15 cellular contexts compared by ENCODE assay signal in the genomic region with DNA sequence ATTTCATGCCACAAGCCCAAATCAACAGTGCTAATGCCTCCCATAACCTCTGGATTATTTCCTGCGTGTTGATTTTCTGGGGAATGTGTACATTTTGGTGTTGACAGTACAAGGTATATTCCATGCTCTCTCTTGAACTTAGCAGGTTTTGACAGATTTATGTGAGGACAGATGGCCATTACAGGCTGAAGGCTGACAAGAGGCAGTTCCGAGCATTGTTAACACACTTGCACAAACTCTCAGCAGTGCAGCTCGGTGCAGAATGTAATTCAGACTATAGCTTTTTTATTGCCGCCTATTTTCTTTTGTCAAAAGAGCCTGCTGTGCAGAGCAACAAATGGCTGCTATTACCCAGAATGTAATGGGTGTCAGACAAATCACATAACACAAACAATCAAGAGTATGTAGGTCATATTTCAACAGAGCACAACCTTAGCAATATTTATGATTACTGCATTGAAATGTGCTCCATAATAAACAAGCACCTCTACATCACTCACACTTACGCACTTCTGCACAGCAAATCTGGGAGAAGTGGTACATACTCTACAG.
DNase-seq lines count a peak whose midpoint lies in the region; ATAC-seq and TF ChIP-seq lines count a peak whose summit lies in the region.
"Had no signal": no experiment of that assay in that cellular context is flagged by ENCODE, and none has a peak within 500 bp of the region (broad histone marks: within the 10 kb centered on the region; RNA-seq: fewer than 3 reads in every experiment).

No MANE protein-coding gene starts in this region.

- DNase-seq in left ventricle myocardium superior (no peak), Right ventricle myocardium superior (no peak), NCI-H345 treated with DMSO at 0.1 percent for 48 hours (lab: John Stamatoyannopoulos, UW; ENCODE audit: unreplicated experiment) (peak; percentile 64), left kidney (ENCODE audit: low read depth, low spot score) (peak; percentile 44), NCI-H446 treated with DMSO at 0.1 percent for 48 hours (lab: John Stamatoyannopoulos, UW) (no peak), PC-9 (no peak), RKO (ENCODE audit: low spot score) (no peak)
- DNase-seq in activated naive CD4-positive, alpha-beta T cell treated with anti-CD3 and anti-CD28 coated beads, Interleukin-2, amount 10 ng/mL, durations not matched to agents 7 days and 5 days: no peak
- DNase-seq: activated B cell treated with CpG ODN at 0.5 μM for 24 hours; amygdala; CD4-positive, alpha-beta T cell; left cardiac atrium; stimulated activated naive CD4-positive, alpha-beta T cell; T-helper 2 cell had no signal

- no peaks in the 10 kb centered on the region for H3K9me2 ChIP-seq in PC-9 (ENCODE audit: insufficient read depth)

- H3K9me3 ChIP-seq in PC-9 (ENCODE audit: insufficient read depth, low read depth): no peaks in the 10 kb centered on the region

- CTCF ChIA-PET in activated naive CD4-positive, alpha-beta T cell treated with anti-CD3 and anti-CD28 coated beads, Interleukin-2, amount 10 ng/mL, durations not matched to agents 7 days and 5 days (lab: Charles Lee): interaction anchor here (1.4 kb wide), 1 partner anchor 16 kb away, joined by 3 read pairs; no protein-coding TSS in a partner anchor
- CTCF ChIA-PET in PC-9 (lab: Charles Lee): no interaction called here

- no peak overlapping the region for H3K4me3 ChIP-seq in PC-9

- BruUV-seq in PC-9 (replicated peaks; lab: Mats Ljungman, UMichigan): no TSS peak

- no peaks in the 10 kb centered on the region for H3K9me3 Mint-ChIP-seq in activated naive CD4-positive, alpha-beta T cell treated with anti-CD3 and anti-CD28 coated beads, Interleukin-2, amount 10 ng/mL, durations not matched to agents 7 days and 5 days
- H3K9me3 Mint-ChIP-seq: activated B cell treated with CpG ODN at 0.5 μM for 24 hours had no signal

- H3K36me3 ChIP-seq in PC-9 (ENCODE audit: low read depth): no peaks in the 10 kb centered on the region

- H2AFZ ChIP-seq in PC-9: no peak overlapping the region

- H3K36me3 Mint-ChIP-seq in activated naive CD4-positive, alpha-beta T cell treated with anti-CD3 and anti-CD28 coated beads, Interleukin-2, amount 10 ng/mL, durations not matched to agents 7 days and 5 days: no peaks in the 10 kb centered on the region
- H3K36me3 Mint-ChIP-seq: IgD-negative memory B cell had no signal

- no peaks in the 10 kb centered on the region for H3K4me1 ChIP-seq in PC-9 (replicated peaks; ENCODE audit: insufficient read depth)

- H3K27me3 Mint-ChIP-seq in activated naive CD4-positive, alpha-beta T cell treated with anti-CD3 and anti-CD28 coated beads, Interleukin-2, amount 10 ng/mL, durations not matched to agents 7 days and 5 days: no peaks in the 10 kb centered on the region
- H3K27me3 Mint-ChIP-seq: activated B cell treated with CpG ODN at 0.5 μM for 24 hours; CD4-positive, alpha-beta T cell; IgD-negative memory B cell had no signal

- POLR2A ChIA-PET in PC-9 (lab: Charles Lee; ENCODE audit: unreplicated experiment): no interaction called here

- H3F3A ChIP-seq in PC-9 (ENCODE audit: insufficient read depth, low read depth): no peaks in the 10 kb centered on the region

- H3K4me1 Mint-ChIP-seq in activated naive CD4-positive, alpha-beta T cell treated with anti-CD3 and anti-CD28 coated beads, Interleukin-2, amount 10 ng/mL, durations not matched to agents 7 days and 5 days: no peaks in the 10 kb centered on the region
- H3K4me1 Mint-ChIP-seq: activated B cell treated with CpG ODN at 0.5 μM for 24 hours, IgD-negative memory B cell had no signal

- H3K79me2 ChIP-seq in PC-9 (ENCODE audit: low read depth): no peaks in the 10 kb centered on the region

- no peak for TF ChIP-seq CTCF in PC-9 (conservative IDR thresholded peaks at IDR 0.05)

- no peaks in the 10 kb centered on the region for H3K27me3 ChIP-seq in PC-9 (ENCODE audit: insufficient read depth, low read depth)

- peak; percentile 5 for ATAC-seq in left ventricle myocardium superior
- ATAC-seq in Right ventricle myocardium superior (ENCODE audit: poor library complexity): no peak

- no peak overlapping the region for H3K27ac ChIP-seq in PC-9

- no peak overlapping the region for H3K27ac Mint-ChIP-seq in activated naive CD4-positive, alpha-beta T cell treated with anti-CD3 and anti-CD28 coated beads, Interleukin-2, amount 10 ng/mL, durations not matched to agents 7 days and 5 days
- H3K27ac Mint-ChIP-seq: activated B cell treated with CpG ODN at 0.5 μM for 24 hours; CD4-positive, alpha-beta T cell; IgD-negative memory B cell had no signal

- no peak overlapping the region for H3K4me3 Mint-ChIP-seq in activated naive CD4-positive, alpha-beta T cell treated with anti-CD3 and anti-CD28 coated beads, Interleukin-2, amount 10 ng/mL, durations not matched to agents 7 days and 5 days
- H3K4me3 Mint-ChIP-seq: activated B cell treated with CpG ODN at 0.5 μM for 24 hours; CD4-positive, alpha-beta T cell; IgD-negative memory B cell had no signal

- intact Hi-C loops in left ventricle myocardium superior (cut with micrococcal nuclease): no loop called here
- intact Hi-C loops in Right ventricle myocardium superior (cut with DNase I): no loop called here
- intact Hi-C loops in PC-9 (cut with micrococcal nuclease; ENCODE audit: unreplicated experiment): no loop called here

- no peak overlapping the region for H3K4me2 ChIP-seq in PC-9

- no peaks in the 10 kb centered on the region for H4K20me1 ChIP-seq in PC-9 (ENCODE audit: insufficient read depth)

Comparison
In these comparisons a context has a peak if more than half of its experiments do, and no peak if none do; other contexts are left out.
1. DNase-seq: peak in NCI-H345 treated with DMSO at 0.1 percent for 48 hours (single experiment) and left kidney (single experiment); none in left ventricle myocardium superior (single experiment), Right ventricle myocardium superior (single experiment), NCI-H446 treated with DMSO at 0.1 percent for 48 hours (single experiment), activated naive CD4-positive, alpha-beta T cell treated with anti-CD3 and anti-CD28 coated beads, Interleukin-2, amount 10 ng/mL, durations not matched to agents 7 days and 5 days (single experiment), PC-9 (0 of 2) and RKO (single experiment).